In genomic region chr14:77041837-77042557, GRCh38 we compare ENCODE assay signal across 8 cellular contexts. TPM values are rescaled to one million over a fixed set of nuclear protein-coding genes. Genes with fewer than 3 reads are reported as not detected.
DNase-seq lines count a peak whose midpoint lies in the region; ATAC-seq and TF ChIP-seq lines count a peak whose summit lies in the region.

No MANE protein-coding gene starts in this region.

- H3K4me1 ChIP-seq in SJCRH30 (peaks cover 77% of the 10 kb centered on the region), Caco-2 (peaks cover 43% of the 10 kb centered on the region)

- H3K27me3 ChIP-seq in SJCRH30: no peaks in the 10 kb centered on the region
- no peaks in the 10 kb centered on the region for H3K27me3 ChIP-seq in neural cell (ENCODE audit: insufficient read depth, low read depth, low read length)
- no peaks in the 10 kb centered on the region for H3K27me3 ChIP-seq in Caco-2 (replicated peaks; ENCODE audit: control insufficient read depth, insufficient read depth, low read length)

- BruUV-seq in Caco-2 (replicated peaks; lab: Mats Ljungman, UMichigan): no TSS peak

- TF ChIP-seq CTCF in neural cell (IDR thresholded peaks at IDR 0.05; ENCODE audit: poor library complexity, severe bottlenecking): no peak
- no peak for TF ChIP-seq CTCF in Caco-2 (IDR thresholded peaks at IDR 0.05; ENCODE audit: insufficient read depth in 1 of 2, low read depth in 1 of 2, low read length in 1 of 2, severe bottlenecking in 1 of 2, unreplicated experiment in 1 of 2)

- POLR2A ChIA-PET in Caco-2 (lab: Charles Lee): no interaction called here

- H3K9me2 ChIP-seq in neural cell (ENCODE audit: insufficient read depth, low read length): no peaks in the 10 kb centered on the region

- no peak for TF ChIP-seq POLR2A in erythroblast (IDR thresholded peaks at IDR 0.05; ENCODE audit: low read length)

- no peaks in the 10 kb centered on the region for H4K20me1 ChIP-seq in neural cell (ENCODE audit: insufficient read depth)

- no peaks in the 10 kb centered on the region for H3K9me3 ChIP-seq in SJCRH30 (replicated peaks)
- no peaks in the 10 kb centered on the region for H3K9me3 ChIP-seq in neural cell (ENCODE audit: low read length)
- no peaks in the 10 kb centered on the region for H3K9me3 ChIP-seq in Caco-2

- peaks cover 95% of the 10 kb centered on the region for H3K4me1 Mint-ChIP-seq in activated T-cell treated with anti-CD3 and anti-CD28 coated beads, Interleukin-2, amount 50 U/mL, for 72 hours (ENCODE audit: low read depth)
- peaks cover 46% of the 10 kb centered on the region for H3K4me1 Mint-ChIP-seq in Caco-2 (ENCODE audit: low read depth, unreplicated experiment)

- intact Hi-C loops in Caco-2 (cut with micrococcal nuclease; ENCODE audit: unreplicated experiment): loop anchor here (5.0 kb wide), 1 partner anchor 75 kb away; no protein-coding TSS in a partner anchor

- CTCF ChIA-PET in Caco-2 (lab: Charles Lee): no interaction called here

- H2AFZ ChIP-seq in neural cell (ENCODE audit: low read depth, low read length): no peak overlapping the region

- no peak for TF ChIP-seq EP300 in neural cell (conservative IDR thresholded peaks at IDR 0.05; ENCODE audit: poor library complexity, severe bottlenecking)

- H3K4me3 ChIP-seq in SJCRH30 (no peak overlapping the region), neural cell (ENCODE audit: low read length) (peak overlapping the region; percentile 61), Caco-2 (ENCODE audit: low read depth, low read length) (no peak overlapping the region)

- DNase-seq in activated T-cell treated with anti-CD3 and anti-CD28 coated beads, Interleukin-2, amount 50 U/mL, for 72 hours: no peak
- DNase-seq in activated T-cell treated with anti-CD3 and anti-CD28 coated beads, Interleukin-2, amount 50 U/mL, for 48 hours: no peak
- DNase-seq in SJCRH30 (peak; percentile 73 to 83), erythroblast (lab: John Stamatoyannopoulos, UW) (peak; percentile 59 to 66), T1000 (lab: John Stamatoyannopoulos, UW) (no peak), Caco-2 (no peak)

- H3K27me3 Mint-ChIP-seq in activated T-cell treated with anti-CD3 and anti-CD28 coated beads, Interleukin-2, amount 50 U/mL, for 72 hours (ENCODE audit: low read depth): no peaks in the 10 kb centered on the region
- H3K27me3 Mint-ChIP-seq in Caco-2 (ENCODE audit: insufficient read depth, unreplicated experiment): no peaks in the 10 kb centered on the region

- peak overlapping the region; percentile 86 to 94 for H3K4me3 Mint-ChIP-seq in activated T-cell treated with anti-CD3 and anti-CD28 coated beads, Interleukin-2, amount 50 U/mL, for 72 hours
- H3K4me3 Mint-ChIP-seq in Caco-2 (ENCODE audit: unreplicated experiment): no peak overlapping the region

- H3F3A ChIP-seq in neural cell (ENCODE audit: insufficient read depth, low read length, poor library complexity, severe bottlenecking): no peaks in the 10 kb centered on the region

- no peak overlapping the region for H3K27ac Mint-ChIP-seq in activated T-cell treated with anti-CD3 and anti-CD28 coated beads, Interleukin-2, amount 50 U/mL, for 72 hours
- no peak overlapping the region for H3K27ac Mint-ChIP-seq in Caco-2 (ENCODE audit: unreplicated experiment)

- H3K36me3 ChIP-seq in SJCRH30 (no peaks in the 10 kb centered on the region), neural cell (ENCODE audit: insufficient read depth, low read length) (no peaks in the 10 kb centered on the region), Caco-2 (ENCODE audit: control insufficient read depth, insufficient read depth, low read length) (no peaks in the 10 kb centered on the region)

- no peaks in the 10 kb centered on the region for H3K36me3 Mint-ChIP-seq in activated T-cell treated with anti-CD3 and anti-CD28 coated beads, Interleukin-2, amount 50 U/mL, for 72 hours (ENCODE audit: insufficient read depth in 2 of 2)
- H3K36me3 Mint-ChIP-seq in Caco-2 (ENCODE audit: insufficient read depth, unreplicated experiment): no peaks in the 10 kb centered on the region

- no peaks in the 10 kb centered on the region for H3K79me2 ChIP-seq in neural cell (replicated peaks; ENCODE audit: insufficient read depth, low read length)

- H3K9me3 Mint-ChIP-seq in activated T-cell treated with anti-CD3 and anti-CD28 coated beads, Interleukin-2, amount 50 U/mL, for 72 hours: no peaks in the 10 kb centered on the region
- no peaks in the 10 kb centered on the region for H3K9me3 Mint-ChIP-seq in Caco-2 (ENCODE audit: unreplicated experiment)

- H3K9ac ChIP-seq in neural cell (ENCODE audit: low read length): peak overlapping the region; percentile 90

- no peak for ATAC-seq in activated T-cell treated with anti-CD3 and anti-CD28 coated beads, Interleukin-2, amount 50 U/mL, for 72 hours (replicated peaks in 1 of 2)
- ATAC-seq in HG02884 (IDR thresholded peaks at IDR 0.05; ENCODE audit: unreplicated experiment): no peak

- H3K27ac ChIP-seq in SJCRH30 (peak overlapping the region; percentile 95), neural cell (ENCODE audit: low read length) (peak overlapping the region; percentile 100)

- peak overlapping the region; percentile 86 for H3K4me2 ChIP-seq in neural cell (ENCODE audit: low read length)

- no peak for TF ChIP-seq RAD21 in neural cell (conservative IDR thresholded peaks at IDR 0.05)

TF ChIP-seq in neural cell, 6 proteins besides CTCF, POLR2A, EP300 and RAD21:
- TF ChIP-seq TAF1 (IDR thresholded peaks at IDR 0.05; ENCODE audit: low read depth) (no peak), EZH2 (IDR thresholded peaks at IDR 0.05; ENCODE audit: borderline replicate concordance, insufficient read depth, low read length, poor library complexity, severe bottlenecking) (no peak), SMC3 (conservative IDR thresholded peaks at IDR 0.05; ENCODE audit: poor library complexity) (no peak), MXI1 (conservative IDR thresholded peaks at IDR 0.05; ENCODE audit: poor library complexity, severe bottlenecking) (no peak)

RNA-seq across cellular contexts. Expression of gene IRF2BPL, which starts 13.5 kb away (rescaled TPM):
- total RNA-seq in activated T-cell treated with anti-CD3 and anti-CD28 coated beads, Interleukin-2, amount 50 U/mL, for 72 hours: 10 to 100 TPM; 55.6 to 58.0 TPM
- 21.7 and 23.5 TPM in 2 replicates for total RNA-seq in SJCRH30 (2014; rRNA removed; shearing (Covaris generic))
- 42.9 and 46.5 TPM in 2 replicates for polyA plus RNA-seq in neural cell
- polyA minus RNA-seq in neural cell: 97.2 and 123 TPM in 2 replicates
- 24.1 and 24.7 TPM in 2 replicates for total RNA-seq in Caco-2 (2022)

RNA-seq across cellular contexts. Expression of gene CIPC, which starts 56.1 kb away (rescaled TPM):
- total RNA-seq in activated T-cell treated with anti-CD3 and anti-CD28 coated beads, Interleukin-2, amount 50 U/mL, for 72 hours: 1 to 10 TPM; 5.1 to 6.4 TPM
- 13.2 and 14.0 TPM in 2 replicates for total RNA-seq in SJCRH30 (2014; rRNA removed; shearing (Covaris generic))
- polyA plus RNA-seq in neural cell: 36.4 and 36.7 TPM in 2 replicates
- 53.6 and 56.4 TPM in 2 replicates for polyA minus RNA-seq in neural cell
- 12.8 and 15.4 TPM in 2 replicates for total RNA-seq in Caco-2 (2022)

Comparison
In these comparisons a context has a peak if more than half of its experiments do, and no peak if none do; other contexts are left out.
1. DNase-seq: peak in SJCRH30 (2 of 2) and erythroblast (2 of 2); none in activated T-cell treated with anti-CD3 and anti-CD28 coated beads, Interleukin-2, amount 50 U/mL, for 72 hours (0 of 2), activated T-cell treated with anti-CD3 and anti-CD28 coated beads, Interleukin-2, amount 50 U/mL, for 48 hours (0 of 2), T1000 (single experiment) and Caco-2 (0 of 2).